In the genomic region with DNA sequence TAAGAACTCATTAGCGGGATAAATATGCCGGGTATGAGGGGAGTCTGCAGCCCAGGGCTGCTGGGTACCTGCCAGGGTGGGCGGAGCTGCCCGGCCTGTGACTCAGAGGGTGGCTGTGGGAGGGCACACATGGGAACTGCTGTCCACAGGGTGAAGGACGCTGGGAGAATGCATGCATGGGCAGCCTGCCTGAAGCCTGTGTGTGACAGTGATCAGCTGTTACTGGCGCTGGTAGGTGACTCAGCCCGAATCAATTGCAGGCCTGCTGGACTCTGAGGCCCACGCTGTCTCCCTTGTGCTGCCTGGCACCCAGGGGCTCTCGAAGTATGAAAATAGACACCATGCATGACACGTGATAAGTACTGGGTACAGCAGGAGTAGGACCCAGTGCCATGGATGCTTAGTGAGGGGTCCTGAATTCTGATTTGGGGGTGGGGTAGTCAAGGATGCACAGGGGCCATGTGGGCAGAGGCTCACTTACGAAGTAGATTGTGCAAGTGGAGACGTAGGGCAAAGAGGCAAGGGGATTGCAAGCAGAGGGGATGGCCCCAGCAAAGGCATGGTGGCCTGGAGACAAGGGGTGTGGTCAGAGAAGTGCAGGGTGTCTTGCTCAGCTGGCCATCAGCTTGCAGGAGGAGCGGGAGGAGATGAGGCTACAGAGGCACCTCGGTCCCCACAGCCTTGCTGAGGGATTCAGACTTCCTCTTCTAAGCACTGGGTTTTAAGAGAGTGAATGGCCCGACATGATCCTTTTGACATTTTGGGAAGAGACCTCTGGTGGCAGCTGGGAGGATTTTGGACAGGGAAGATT, we compare ENCODE assay signal across 8 cellular contexts. TPM values are rescaled to one million over a fixed set of nuclear protein-coding genes. Genes with fewer than 3 reads are reported as not detected.
DNase-seq lines count a peak whose midpoint lies in the region; ATAC-seq and TF ChIP-seq lines count a peak whose summit lies in the region.

No MANE protein-coding gene starts in this region.

- intact Hi-C loops in left colon (cut with DNase I, micrococcal nuclease) (no loop called here), thyroid gland (cut with DNase I) (no loop called here)

- ATAC-seq in left colon, result peak; percentile 44
- ATAC-seq in GM18498 (IDR thresholded peaks at IDR 0.05; ENCODE audit: unreplicated experiment), result no peak
- ATAC-seq in GM21529 (IDR thresholded peaks at IDR 0.05; ENCODE audit: unreplicated experiment), result no peak

- H3K36me3 ChIP-seq in thyroid gland, result no peaks in the 10 kb centered on the region

- DNase-seq in ELR (ENCODE audit: low read depth) (peak; percentile 92), NCI-H526 (lab: John Stamatoyannopoulos, UW) (peak; percentile 63 to 87), cardiac fibroblast (ENCODE audit: low read depth in 2 of 2) (peak; percentile 89 to 94), left colon (peak; percentile 54 to 58), thyroid gland (peak; percentile 99), NAMALWA (ENCODE audit: low spot score) (no peak)

- H3K9me3 ChIP-seq in thyroid gland, result no peaks in the 10 kb centered on the region

- no peaks in the 10 kb centered on the region for H3K27me3 ChIP-seq in thyroid gland

- TF ChIP-seq CTCF in cardiac fibroblast (IDR thresholded peaks at IDR 0.05; ENCODE audit: low read depth, low read length) (no peak), thyroid gland (IDR thresholded peaks at IDR 0.05) (no peak)

- TF ChIP-seq POLR2A in thyroid gland (IDR thresholded peaks at IDR 0.05), result peak in 1 of 2 donors; percentile 55

- H3K4me3 ChIP-seq in cardiac fibroblast (replicated peaks in 1 of 2; ENCODE audit: low read depth in 2 of 2, low read length in 2 of 2), result no peak overlapping the region
- H3K4me3 ChIP-seq in thyroid gland (replicated peaks in 1 of 3), result no peak overlapping the region

- peaks cover 13 to 24% of the 10 kb centered on the region in 2 donors for H3K4me1 ChIP-seq in thyroid gland

- H3K27ac ChIP-seq in thyroid gland, result peak overlapping the region; percentile 61 to 76 (median 70)

- WGBS in thyroid gland, 2 donors, result 31 to 47% methylated on average over 12 to 15 of the region's 15 CpGs

RNA-seq across cellular contexts. Expression of gene GRIK4, which starts 36.5 kb away (rescaled TPM):
- under 1 TPM; 0.15 to 0.20 TPM for total RNA-seq in left colon
- total RNA-seq in thyroid gland, result 1 to 10 TPM in 2 of 4 donors, under 1 TPM in 2; 0.54 to 3.7 (median 0.99) TPM
